ENCODE assay signal across 16 cellular contexts in the genomic region with DNA sequence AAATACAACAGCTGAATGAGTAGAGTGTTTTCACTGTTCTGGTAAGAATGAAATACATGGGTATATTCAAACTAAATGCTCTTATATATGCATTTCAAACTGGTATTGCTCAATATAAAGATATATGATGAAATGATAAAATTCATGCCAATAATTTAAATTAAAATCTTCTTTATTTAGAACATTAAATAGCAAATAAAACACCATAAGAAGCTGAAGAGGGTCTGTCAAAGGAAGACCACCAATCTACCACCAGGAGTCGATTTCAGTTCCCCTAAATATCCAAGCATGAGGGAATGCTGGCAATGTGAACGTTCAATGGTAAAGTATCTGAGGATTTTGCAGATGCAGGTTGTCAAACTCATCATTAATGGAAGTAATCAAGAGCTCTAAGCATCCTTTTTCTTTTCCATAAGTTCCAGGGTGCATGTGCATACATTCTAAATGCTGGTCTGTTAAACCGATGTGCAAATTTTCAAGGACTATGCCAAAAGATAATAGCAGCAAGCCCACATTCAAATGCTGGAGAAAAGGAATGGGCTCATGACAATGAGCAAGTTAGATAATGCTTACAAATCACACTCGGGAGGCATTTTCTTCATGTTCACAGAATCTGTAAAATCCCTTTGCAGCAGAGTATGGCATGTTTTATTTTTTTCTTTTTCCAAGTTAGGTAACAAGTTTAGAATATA.
"Had no signal": no experiment of that assay in that cellular context is flagged by ENCODE, and none has a peak within 500 bp of the region (broad histone marks: within the 10 kb centered on the region; RNA-seq: fewer than 3 reads in every experiment).

No MANE protein-coding gene starts in this region.

- H3K4me3 Mint-ChIP-seq: activated CD4-positive, alpha-beta memory T cell treated with anti-CD3 and anti-CD28 coated beads for 36 hours; naive thymus-derived CD8-positive, alpha-beta T cell; T-helper 2 cell treated with Interferon-gamma antibody and Interleukin-4, amounts not matched to agents 5 μg/mL and 100 μg/mL, for 36 hours had no signal

- H3K9me3 ChIP-seq: ascending aorta, mucosa of descending colon, transverse colon had no signal

- H3K27ac ChIP-seq: ascending aorta, transverse colon had no signal

- H3K36me3 ChIP-seq: ascending aorta, transverse colon had no signal

- H3K4me3 ChIP-seq: ascending aorta, lung, mucosa of descending colon, transverse colon had no signal

- H3K27me3 ChIP-seq: ascending aorta, transverse colon had no signal

- H3K4me1 ChIP-seq: ascending aorta, transverse colon had no signal

- H3K9me3 Mint-ChIP-seq: activated CD4-positive, alpha-beta memory T cell treated with anti-CD3 and anti-CD28 coated beads for 36 hours; activated T-cell treated with anti-CD3 and anti-CD28 coated beads, Interleukin-2, amount 50 U/mL, for 4 hours; naive thymus-derived CD8-positive, alpha-beta T cell; T-helper 2 cell treated with Interferon-gamma antibody and Interleukin-4, amounts not matched to agents 5 μg/mL and 100 μg/mL, for 36 hours had no signal

- H3K36me3 Mint-ChIP-seq: activated CD4-positive, alpha-beta memory T cell treated with anti-CD3 and anti-CD28 coated beads for 36 hours; naive thymus-derived CD8-positive, alpha-beta T cell had no signal

- H3K27ac Mint-ChIP-seq: activated CD4-positive, alpha-beta memory T cell treated with anti-CD3 and anti-CD28 coated beads for 36 hours; progenitor cell of endocrine pancreas; T-helper 2 cell treated with Interferon-gamma antibody and Interleukin-4, amounts not matched to agents 5 μg/mL and 100 μg/mL, for 36 hours had no signal

- ATAC-seq: mucosa of descending colon; naive thymus-derived CD8-positive, alpha-beta T cell; right cardiac atrium had no signal

- H3K27me3 Mint-ChIP-seq: activated CD4-positive, alpha-beta memory T cell treated with anti-CD3 and anti-CD28 coated beads for 36 hours; progenitor cell of endocrine pancreas had no signal

- DNase-seq: activated CD4-positive, alpha-beta memory T cell treated with anti-CD3 and anti-CD28 coated beads for 36 hours; activated CD4-positive, alpha-beta T cell treated with anti-CD3 and anti-CD28 coated beads for 1 hour; activated effector memory CD4-positive, alpha-beta T cell treated with anti-CD3 and anti-CD28 coated beads, Interleukin-2, amount 50 U/mL, for 16 hours; activated T-cell treated with anti-CD3 and anti-CD28 coated beads, Interleukin-2, amount 50 U/mL, for 4 hours; caudate nucleus; cortex of kidney; effector CD8-positive, alpha-beta T cell; erythroblast; mucosa of descending colon; naive thymus-derived CD8-positive, alpha-beta T cell; right cardiac atrium; transverse colon had no signal
